ENCODE assay signal across 11 cellular contexts in genomic region chr16:57765160-57765728, GRCh38. TPM values are rescaled to one million over a fixed set of nuclear protein-coding genes. Genes with fewer than 3 reads are reported as not detected.
"Had no signal": no experiment of that assay in that cellular context is flagged by ENCODE, and none has a peak within 500 bp of the region (broad histone marks: within the 10 kb centered on the region; RNA-seq: fewer than 3 reads in every experiment).

No MANE protein-coding gene starts in this region.

- H3K27ac ChIP-seq: esophagus squamous epithelium, upper lobe of right lung had no signal

- H3K9me3 ChIP-seq: esophagus squamous epithelium, upper lobe of right lung had no signal

- H3K4me3 ChIP-seq: esophagus squamous epithelium, lung, upper lobe of right lung had no signal

- H3K27me3 ChIP-seq: esophagus squamous epithelium, upper lobe of right lung had no signal

- DNase-seq: activated CD4-positive, CD25-positive, alpha-beta regulatory T cell; activated CD8-positive, alpha-beta memory T cell treated with anti-CD3 and anti-CD28 coated beads, Interleukin-2, amount 50 U/mL, for 48 hours; activated effector memory CD4-positive, alpha-beta T cell treated with anti-CD3 and anti-CD28 coated beads, Interleukin-2, amount 50 U/mL, for 16 hours; esophagus squamous epithelium; left cardiac atrium; retina; stimulated activated CD4-positive, alpha-beta T cell treated with anti-CD3 and anti-CD28 coated beads, Interleukin-12 subunit alpha, Interleukin-12 subunit beta, amount 100 ng/mL, for 4 hours; upper lobe of right lung had no signal

RNA-seq across cellular contexts. Expression of gene KIFC3, which starts 37.0 kb away (rescaled TPM):
- total RNA-seq: activated CD4-positive, alpha-beta T cell treated with anti-CD3 and anti-CD28 coated beads, Interleukin-2, amount 10 ng/mL, durations not matched to agents 7 days and 5 days; T-helper 2 cell treated with Interferon-gamma antibody and Interleukin-4, amounts not matched to agents 100 ng/mL and 5 ng/mL, for 36 hours had no signal
